ENCODE assay signal across 12 cellular contexts in genomic region chr4:109994415-109994827, GRCh38.
DNase-seq lines count a peak whose midpoint lies in the region; ATAC-seq and TF ChIP-seq lines count a peak whose summit lies in the region.
"Had no signal": no experiment of that assay in that cellular context is flagged by ENCODE, and none has a peak within 500 bp of the region (broad histone marks: within the 10 kb centered on the region; RNA-seq: fewer than 3 reads in every experiment).

No MANE protein-coding gene starts in this region.

- DNase-seq in mucosa of descending colon (no peak), NCI-H1436 (lab: John Stamatoyannopoulos, UW) (no peak)
- no peak for DNase-seq in activated CD8-positive, alpha-beta memory T cell treated with anti-CD3 and anti-CD28 coated beads for 24 hours
- no peak for DNase-seq in stimulated activated CD4-positive, alpha-beta T cell treated with anti-CD3 and anti-CD28 coated beads, Interleukin-4, amount 100 ng/mL, for 4 hours
- DNase-seq in stimulated activated CD4-positive, alpha-beta T cell treated with anti-CD3 and anti-CD28 coated beads, Interleukin-1b, Interleukin-23, amount 100 ng/mL, for 48 hours: no peak
- DNase-seq: activated gamma-delta T cell, GDM1, sigmoid colon had no signal

- ATAC-seq in GM19023 (IDR thresholded peaks at IDR 0.05; ENCODE audit: unreplicated experiment) (peak; percentile 49), GM21825 (IDR thresholded peaks at IDR 0.05; ENCODE audit: unreplicated experiment) (peak; percentile 58), HG03469 (IDR thresholded peaks at IDR 0.05; ENCODE audit: unreplicated experiment) (peak; percentile 60), mucosa of descending colon (peak; percentile 68)

- no peaks in the 10 kb centered on the region for H3K9me3 ChIP-seq in mucosa of descending colon
- H3K9me3 ChIP-seq: sigmoid colon had no signal

- intact Hi-C loops in mucosa of descending colon (cut with DNase I, micrococcal nuclease): no loop called here

- H3K4me1 ChIP-seq in mucosa of descending colon (ENCODE audit: low read depth): no peaks in the 10 kb centered on the region
- H3K4me1 ChIP-seq: sigmoid colon had no signal

- no peaks in the 10 kb centered on the region for H3K36me3 ChIP-seq in mucosa of descending colon (ENCODE audit: low read depth)
- H3K36me3 ChIP-seq: sigmoid colon had no signal

- TF ChIP-seq CTCF in mucosa of descending colon (IDR thresholded peaks at IDR 0.05): no peak

- no peak overlapping the region for H3K4me3 ChIP-seq in mucosa of descending colon
- H3K4me3 ChIP-seq: sigmoid colon, SK-N-MC had no signal
